In genomic region chr1:179809506-179810366, GRCh38 we compare ENCODE assay signal across 8 cellular contexts.
DNase-seq lines count a peak whose midpoint lies in the region; ATAC-seq and TF ChIP-seq lines count a peak whose summit lies in the region.

No MANE protein-coding gene starts in this region.

- ATAC-seq in GM18867 (IDR thresholded peaks at IDR 0.05; ENCODE audit: unreplicated experiment): peak; percentile 71
- peak; percentile 55 for ATAC-seq in HG03196 (IDR thresholded peaks at IDR 0.05; ENCODE audit: unreplicated experiment)
- peak; percentile 45 to 51 for ATAC-seq in activated CD4-positive, CD25-positive, alpha-beta regulatory T cell treated with anti-CD3 and anti-CD28 coated beads, Interleukin-2, amount 50 U/mL, for 24 hours
- ATAC-seq in central memory CD8-positive, alpha-beta T cell (replicated peaks; ENCODE audit: extremely low read depth, poor library complexity, severe bottlenecking): peak; percentile 57
- ATAC-seq in left lobe of liver: peak; percentile 87

- POLR2A ChIA-PET in AG04449 (lab: Yijun Ruan, JAX): no interaction called here

- CTCF ChIA-PET in AG04449 (lab: Yijun Ruan, JAX): interaction anchor here (0.6 to 15.2 kb wide), 49 partner anchors 11 to 730 kb away, joined by 3 to 869 read pairs (median 6); no protein-coding TSS in a partner anchor

- peaks cover 38% of the 10 kb centered on the region for H3K27me3 Mint-ChIP-seq in central memory CD8-positive, alpha-beta T cell

- peak; percentile 24 for DNase-seq in AG04449 (ENCODE audit: low read depth, low spot score)
- DNase-seq in NCI-H2227 treated with DMSO at 0.1 percent for 48 hours (lab: John Stamatoyannopoulos, UW): peak; percentile 73
- DNase-seq in central memory CD8-positive, alpha-beta T cell (ENCODE audit: low spot score in 2 of 2): peak; percentile 46
- peak; percentile 56 for DNase-seq in left lobe of liver (ENCODE audit: low spot score)
- DNase-seq in stimulated activated CD4-positive, alpha-beta T cell treated with anti-CD3 and anti-CD28 coated beads, Interleukin-4, amount 100 ng/mL, for 48 hours (ENCODE audit: low read depth in 2 of 2): peak; percentile 41 to 54

- peaks cover 7% of the 10 kb centered on the region for H3K4me1 Mint-ChIP-seq in central memory CD8-positive, alpha-beta T cell

- H3K4me3 ChIP-seq in AG04449 (ENCODE audit: low read depth, low read length): no peak overlapping the region

- peaks cover 1% of the 10 kb centered on the region for H3K36me3 Mint-ChIP-seq in central memory CD8-positive, alpha-beta T cell (ENCODE audit: insufficient read depth)

- no peak overlapping the region for H3K4me3 Mint-ChIP-seq in central memory CD8-positive, alpha-beta T cell

- TF ChIP-seq CTCF in AG04449 (IDR thresholded peaks at IDR 0.05; ENCODE audit: insufficient read depth, low read length, missing control alignments): peak; percentile 91

- no peak overlapping the region for H3K27ac Mint-ChIP-seq in central memory CD8-positive, alpha-beta T cell (ENCODE audit: low read depth)

- H3K9me3 Mint-ChIP-seq in central memory CD8-positive, alpha-beta T cell: no peaks in the 10 kb centered on the region
